7 cellular contexts compared by ENCODE assay signal in genomic region chr2:231199219-231199618, GRCh38. TPM values are rescaled to one million over a fixed set of nuclear protein-coding genes. Genes with fewer than 3 reads are reported as not detected.
DNase-seq lines count a peak whose midpoint lies in the region; ATAC-seq, FAIRE-seq and TF ChIP-seq lines count a peak whose summit lies in the region.

No MANE protein-coding gene starts in this region.

- FAIRE-seq in H54 (lab: Jason Lieb, UNC), result no peak

- ATAC-seq in foreskin keratinocyte, result peak; percentile 33
- no peak for ATAC-seq in HG02571 (IDR thresholded peaks at IDR 0.05; ENCODE audit: unreplicated experiment)

- peak overlapping the region in 2 of 3 donors; percentile 80 to 85 for H3K9ac ChIP-seq in skeletal muscle tissue (ENCODE audit: low read depth in 1 of 3, low read length in 3 of 3)

- H3K36me3 ChIP-seq in skeletal muscle tissue (ENCODE audit: control insufficient read depth in 3 of 3, insufficient read depth in 3 of 3, low read length in 3 of 3), result peaks cover 0 to 2% (median 0%) of the 10 kb centered on the region in 3 donors

- H3K27ac ChIP-seq in foreskin keratinocyte (no peak overlapping the region), skeletal muscle tissue (ENCODE audit: low read depth, low read length) (no peak overlapping the region)

- no peak for TF ChIP-seq POLR2A in H54 (IDR thresholded peaks at IDR 0.05; ENCODE audit: low read depth, low read length)

- no peaks in the 10 kb centered on the region for H3K9me3 ChIP-seq in skeletal muscle tissue (ENCODE audit: control insufficient read depth in 3 of 3, low read length in 3 of 3)

- peak; percentile 16 for DNase-seq in H54 (ENCODE audit: insufficient read length, low spot score)
- DNase-seq in SW480 (ENCODE audit: low spot score), result peak; percentile 9
- DNase-seq in foreskin keratinocyte, result peak; percentile 12 to 42
- no peak for DNase-seq in stimulated activated CD4-positive, alpha-beta T cell treated with anti-CD3 and anti-CD28 coated beads, Interleukin-2, amount 100 ng/mL, for 48 hours
- no peak for DNase-seq in NCI-H2081 (lab: John Stamatoyannopoulos, UW)

- H3K27me3 ChIP-seq in foreskin keratinocyte (peaks cover 8% of the 10 kb centered on the region), skeletal muscle tissue (ENCODE audit: control insufficient read depth in 3 of 3, insufficient read depth in 3 of 3, low read length in 3 of 3) (no peaks in the 10 kb centered on the region)

- no peak for TF ChIP-seq CTCF in foreskin keratinocyte (conservative IDR thresholded peaks at IDR 0.05)

- H3K4me3 ChIP-seq in skeletal muscle tissue (ENCODE audit: low read length in 3 of 3), result peak overlapping the region; percentile 76 to 100 (median 99)

- H3K4me1 ChIP-seq in foreskin keratinocyte, result peaks cover 9% of the 10 kb centered on the region
- peaks cover 11 to 18% (median 14%) of the 10 kb centered on the region in 3 donors for H3K4me1 ChIP-seq in skeletal muscle tissue (ENCODE audit: control insufficient read depth in 3 of 3, insufficient read depth in 3 of 3, low read length in 3 of 3)

RNA-seq across cellular contexts. Expression of gene ARMC9, which starts 0.8 kb away (rescaled TPM):
- total RNA-seq in foreskin keratinocyte (13.4 and 15.4 TPM in 2 replicates), skeletal muscle tissue (6.8 TPM)
- 9.1 and 11.0 TPM in 2 replicates for polyA plus RNA-seq in foreskin keratinocyte

Comparison
In these comparisons a context has a peak if more than half of its experiments do, and no peak if none do; other contexts are left out.
1. DNase-seq: peak in H54 (single experiment), SW480 (single experiment) and foreskin keratinocyte (2 of 2); none in stimulated activated CD4-positive, alpha-beta T cell treated with anti-CD3 and anti-CD28 coated beads, Interleukin-2, amount 100 ng/mL, for 48 hours (0 of 2) and NCI-H2081 (0 of 2).